Comparison of ENCODE assay signal across 8 cellular contexts in the genomic region with DNA sequence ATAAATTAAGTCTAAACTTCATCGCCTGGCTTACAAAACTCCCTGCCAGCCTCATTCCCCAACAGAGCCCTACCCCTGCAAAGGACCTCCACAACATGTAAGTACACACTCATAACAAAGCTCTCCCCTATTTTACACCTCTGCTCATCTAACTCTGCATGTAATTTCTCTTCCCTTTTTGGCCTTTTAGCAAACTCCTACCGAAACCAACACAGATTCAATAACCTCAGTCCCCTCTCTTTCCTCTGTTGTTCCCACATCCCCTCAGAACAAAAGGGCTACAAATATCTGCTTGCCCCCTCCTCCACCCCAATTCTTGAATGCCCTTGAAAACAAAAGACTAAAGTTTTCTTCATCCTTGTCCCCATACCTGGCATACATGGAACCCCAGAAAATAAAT. TPM values are rescaled to one million over a fixed set of nuclear protein-coding genes. Genes with fewer than 3 reads are reported as not detected.
DNase-seq lines count a peak whose midpoint lies in the region; ATAC-seq and TF ChIP-seq lines count a peak whose summit lies in the region.

No MANE protein-coding gene starts in this region.

- peaks cover 5% of the 10 kb centered on the region for H3K27me3 Mint-ChIP-seq in CD4-positive, CD25-positive, alpha-beta regulatory T cell
- H3K27me3 Mint-ChIP-seq in nephron progenitor cell (ENCODE audit: low read depth, poor library complexity): peaks cover 8% of the 10 kb centered on the region

- H3K4me1 ChIP-seq in CD4-positive, CD25-positive, alpha-beta regulatory T cell (ENCODE audit: control insufficient read depth, insufficient read depth, low read length, poor library complexity, severe bottlenecking): peaks cover 12% of the 10 kb centered on the region
- H3K4me1 ChIP-seq in KMS-11 (ENCODE audit: low read depth, poor library complexity, severe bottlenecking): peaks cover 33% of the 10 kb centered on the region

- peaks cover 0 to 6% (median 0%) of the 10 kb centered on the region in 7 donors for H3K9me3 Mint-ChIP-seq in CD4-positive, CD25-positive, alpha-beta regulatory T cell
- peaks cover 25% of the 10 kb centered on the region for H3K9me3 Mint-ChIP-seq in nephron progenitor cell

- H3K27ac ChIP-seq in CD4-positive, CD25-positive, alpha-beta regulatory T cell (ENCODE audit: insufficient read depth, low read length, poor library complexity, severe bottlenecking): peak overlapping the region; percentile 81
- peak overlapping the region; percentile 68 for H3K27ac ChIP-seq in KMS-11

- H3K36me3 Mint-ChIP-seq in CD4-positive, CD25-positive, alpha-beta regulatory T cell: peaks cover 24% of the 10 kb centered on the region
- peaks cover 54% of the 10 kb centered on the region for H3K36me3 Mint-ChIP-seq in nephron progenitor cell (ENCODE audit: low read depth)

- peak overlapping the region; percentile 94 to 99 (median 96) for H3K4me3 Mint-ChIP-seq in CD4-positive, CD25-positive, alpha-beta regulatory T cell
- H3K4me3 Mint-ChIP-seq in nephron progenitor cell: peak overlapping the region; percentile 87

- peaks cover 31 to 65% (median 48%) of the 10 kb centered on the region in 4 donors for H3K4me1 Mint-ChIP-seq in CD4-positive, CD25-positive, alpha-beta regulatory T cell
- peaks cover 43% of the 10 kb centered on the region for H3K4me1 Mint-ChIP-seq in nephron progenitor cell

- peak overlapping the region; percentile 95 for H3K4me3 ChIP-seq in CD4-positive, CD25-positive, alpha-beta regulatory T cell (ENCODE audit: low read depth, low read length)
- H3K4me3 ChIP-seq in KMS-11 (IDR thresholded peaks at IDR 0.05; ENCODE audit: insufficient read depth, low read depth, low read length) (peak overlapping the region; percentile 38), choroid plexus epithelial cell (ENCODE audit: low read depth, low read length) (peak overlapping the region; percentile 94)

- DNase-seq in CD4-positive, CD25-positive, alpha-beta regulatory T cell: no peak
- DNase-seq in choroid plexus epithelial cell (ENCODE audit: low read depth): no peak
- no peak for DNase-seq in nephron progenitor cell
- no peak for DNase-seq in HT-29 (ENCODE audit: low spot score)
- DNase-seq in Kasumi-1 (lab: John Stamatoyannopoulos, UW): no peak

- no peaks in the 10 kb centered on the region for H3K9me3 ChIP-seq in CD4-positive, CD25-positive, alpha-beta regulatory T cell (ENCODE audit: control insufficient read depth in 2 of 2, low read length in 2 of 2)

- H3K79me2 ChIP-seq in KMS-11 (ENCODE audit: insufficient read depth, low read depth): peaks cover 17% of the 10 kb centered on the region; the same call in 1 of the 2 replicates

- peak overlapping the region; percentile 84 for H3K4me2 ChIP-seq in KMS-11

- H3K27me3 ChIP-seq in CD4-positive, CD25-positive, alpha-beta regulatory T cell (ENCODE audit: control insufficient read depth, insufficient read depth, low read length): no peaks in the 10 kb centered on the region
- H3K27me3 ChIP-seq in KMS-11 (ENCODE audit: insufficient read depth, low read depth): no peaks in the 10 kb centered on the region

- peak overlapping the region; percentile 98 for H2AFZ ChIP-seq in KMS-11 (ENCODE audit: low read depth)

- H3K9ac ChIP-seq in KMS-11: peak overlapping the region; percentile 68

- TF ChIP-seq CTCF in KMS-11 (conservative IDR thresholded peaks at IDR 0.05; ENCODE audit: low read depth, low read length): no peak
- TF ChIP-seq CTCF in choroid plexus epithelial cell (conservative IDR thresholded peaks at IDR 0.05; ENCODE audit: low read depth, low read length): no peak
- TF ChIP-seq CTCF in nephron progenitor cell (IDR thresholded peaks at IDR 0.05): no peak

- H3K36me3 ChIP-seq in CD4-positive, CD25-positive, alpha-beta regulatory T cell (ENCODE audit: control insufficient read depth, insufficient read depth, low read length): peaks cover 22% of the 10 kb centered on the region
- no peaks in the 10 kb centered on the region for H3K36me3 ChIP-seq in KMS-11 (ENCODE audit: insufficient read depth)

- H3K27ac Mint-ChIP-seq in CD4-positive, CD25-positive, alpha-beta regulatory T cell: peak overlapping the region; percentile 91 to 97 (median 92)
- peak overlapping the region; percentile 70 for H3K27ac Mint-ChIP-seq in nephron progenitor cell

- H4K20me1 ChIP-seq in KMS-11 (ENCODE audit: insufficient read depth): no peaks in the 10 kb centered on the region

- no peak for ATAC-seq in CD4-positive, CD25-positive, alpha-beta regulatory T cell (ENCODE audit: low read depth in 2 of 2)
- ATAC-seq in HG03039 (IDR thresholded peaks at IDR 0.05; ENCODE audit: unreplicated experiment): no peak
- no peak for ATAC-seq in GM18873 (IDR thresholded peaks at IDR 0.05; ENCODE audit: low FRiP score, unreplicated experiment)

RNA-seq across cellular contexts. Expression of a gene that starts 0.7 kb away (rescaled TPM):
- 30.9 TPM for total RNA-seq in CD4-positive, CD25-positive, alpha-beta regulatory T cell
- polyA plus RNA-seq in CD4-positive, CD25-positive, alpha-beta regulatory T cell: 100 to 1,000 TPM; 123 to 177 (median 144) TPM
- 45.1 and 57.1 TPM in 2 replicates for total RNA-seq in HT-29 (2014; rRNA removed; shearing (Covaris generic))

RNA-seq across cellular contexts. Expression of a gene that starts 26.5 kb away (rescaled TPM):
- total RNA-seq in CD4-positive, CD25-positive, alpha-beta regulatory T cell: 5.0 TPM
- under 1 TPM in 3 of 4 donors, not detected in 1; 0.09 to 0.39 (median 0.11) TPM for polyA plus RNA-seq in CD4-positive, CD25-positive, alpha-beta regulatory T cell
- 1.1 and 1.3 TPM in 2 replicates for total RNA-seq in HT-29 (2014; rRNA removed; shearing (Covaris generic))

Comparison
In these comparisons a context has a peak if more than half of its experiments do, and no peak if none do; other contexts are left out.
1. H3K4me3 ChIP-seq: peak in every context shown above with its lines; median percentile 95 in CD4-positive, CD25-positive, alpha-beta regulatory T cell; 94 in choroid plexus epithelial cell; 38 in KMS-11.